25 cellular contexts compared by ENCODE assay signal in the genomic region with DNA sequence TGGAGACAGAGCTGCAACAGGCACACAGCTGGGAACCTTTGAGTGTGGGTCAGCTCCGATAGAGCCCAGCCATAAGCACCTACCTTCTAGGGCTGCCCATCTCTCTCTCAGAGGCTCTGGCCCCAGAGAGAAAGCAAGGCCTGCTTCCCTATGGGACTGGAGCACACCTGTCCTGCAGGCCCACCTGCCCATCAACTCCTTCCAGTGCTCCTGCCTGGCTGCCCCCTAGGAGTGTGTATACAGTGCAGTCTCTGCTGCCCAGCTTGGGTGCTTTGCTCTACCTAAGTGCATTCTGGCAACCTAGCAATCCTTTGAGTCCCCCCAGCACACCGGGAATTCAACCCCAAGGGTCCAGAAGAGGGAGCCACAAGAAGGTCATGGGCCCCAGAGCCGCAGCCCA.
"Had no signal": no experiment of that assay in that cellular context is flagged by ENCODE, and none has a peak within 500 bp of the region (broad histone marks: within the 10 kb centered on the region; RNA-seq: fewer than 3 reads in every experiment).

No MANE protein-coding gene starts in this region.

- H3K27me3 ChIP-seq: colonic mucosa, hepatocyte, pancreas, stomach, suprapubic skin, tibial nerve, uterus had no signal

- H2AFZ ChIP-seq: hepatocyte had no signal

- H3K4me1 ChIP-seq: colonic mucosa, pancreas, stomach, suprapubic skin, tibial nerve, uterus had no signal

- H3K36me3 ChIP-seq: colonic mucosa, pancreas, stomach, suprapubic skin, tibial nerve, uterus had no signal

- DNase-seq: activated B cell treated with CpG ODN at 0.5 μM for 24 hours; activated CD4-positive, alpha-beta T cell treated with anti-CD3 and anti-CD28 coated beads for 36 hours; activated CD4-positive, alpha-beta T cell treated with anti-CD3 and anti-CD28 coated beads, Interleukin-2, amount 50 U/mL, for 4 hours; activated CD8-positive, alpha-beta memory T cell treated with anti-CD3 and anti-CD28 coated beads for 24 hours; activated CD8-positive, alpha-beta memory T cell treated with anti-CD3 and anti-CD28 coated beads, Interleukin-2, amount 50 U/mL, for 4 hours; activated naive CD4-positive, alpha-beta T cell treated with Interleukin-2 at 50 U/mL for 16 hours; activated naive CD8-positive, alpha-beta T cell treated with anti-CD3 and anti-CD28 coated beads, Interleukin-2, amount 10 ng/mL, durations not matched to agents 7 days and 5 days; activated T-cell treated with anti-CD3 and anti-CD28 coated beads, Interleukin-2, amount 50 U/mL, for 4 hours; amygdala; colonic mucosa; foreskin melanocyte; left ventricle myocardium superior; mammary epithelial cell; midbrain; right cardiac atrium; stimulated activated CD4-positive, alpha-beta T cell treated with anti-CD3 and anti-CD28 coated beads, Interleukin-12 subunit alpha, Interleukin-12 subunit beta, amount 100 ng/mL, for 4 hours; stimulated activated CD4-positive, alpha-beta T cell treated with anti-CD3 and anti-CD28 coated beads, Interleukin-4, amount 100 ng/mL, for 4 hours; stomach; T-helper 9 cell; uterus had no signal

- H3K4me1 Mint-ChIP-seq: activated B cell treated with CpG ODN at 0.5 μM for 24 hours; activated CD4-positive, alpha-beta T cell treated with anti-CD3 and anti-CD28 coated beads for 36 hours; nephron had no signal

- H3K4me2 ChIP-seq: hepatocyte had no signal

- H3K4me3 Mint-ChIP-seq: activated B cell treated with CpG ODN at 0.5 μM for 24 hours; activated CD4-positive, alpha-beta T cell treated with anti-CD3 and anti-CD28 coated beads for 36 hours; activated naive CD8-positive, alpha-beta T cell treated with anti-CD3 and anti-CD28 coated beads, Interleukin-2, amount 10 ng/mL, durations not matched to agents 7 days and 5 days; activated T-cell treated with anti-CD3 and anti-CD28 coated beads, Interleukin-2, amount 50 U/mL, for 4 hours; nephron had no signal

- H3K4me3 ChIP-seq: colonic mucosa, hepatocyte, pancreas, stomach, suprapubic skin, tibial nerve, uterus had no signal

- H3K27ac ChIP-seq: colonic mucosa, hepatocyte, pancreas, stomach, suprapubic skin, tibial nerve, uterus had no signal

- H3K36me3 Mint-ChIP-seq: activated naive CD8-positive, alpha-beta T cell treated with anti-CD3 and anti-CD28 coated beads, Interleukin-2, amount 10 ng/mL, durations not matched to agents 7 days and 5 days had no signal

- H3K9me3 ChIP-seq: colonic mucosa, pancreas, uterus had no signal

- H3K27ac Mint-ChIP-seq: activated B cell treated with CpG ODN at 0.5 μM for 24 hours; activated CD4-positive, alpha-beta T cell treated with anti-CD3 and anti-CD28 coated beads for 36 hours; activated naive CD8-positive, alpha-beta T cell treated with anti-CD3 and anti-CD28 coated beads, Interleukin-2, amount 10 ng/mL, durations not matched to agents 7 days and 5 days; nephron had no signal

- ATAC-seq: activated CD4-positive, alpha-beta T cell treated with anti-CD3 and anti-CD28 coated beads for 36 hours; activated T-cell treated with anti-CD3 and anti-CD28 coated beads, Interleukin-2, amount 50 U/mL, for 4 hours; left ventricle myocardium superior; right cardiac atrium had no signal

- H3K79me2 ChIP-seq: hepatocyte had no signal
